ENCODE assay signal across 15 cellular contexts in genomic region chr20:48102076-48102787, GRCh38.
A peak's percentile ranks its signal among the peaks of the same experiment; 100 is the strongest.
DNase-seq lines count a peak whose midpoint lies in the region; ATAC-seq lines count a peak whose summit lies in the region.
"Had no signal": no experiment of that assay in that cellular context is flagged by ENCODE, and none has a peak within 500 bp of the region (broad histone marks: within the 10 kb centered on the region; RNA-seq: fewer than 3 reads in every experiment).

No MANE protein-coding gene starts in this region.

- peak; percentile 85 for ATAC-seq in left lobe of liver
- ATAC-seq: A549 had no signal

- peak; percentile 47 for DNase-seq in activated effector memory CD4-positive, alpha-beta T cell treated with anti-CD3 and anti-CD28 coated beads, Interleukin-2, amount 50 U/mL, for 16 hours
- no peak for DNase-seq in activated effector memory CD4-positive, alpha-beta T cell treated with Interleukin-2 at 50 U/mL for 16 hours
- DNase-seq in NCI-H446 (lab: John Stamatoyannopoulos, UW) (peak; percentile 77), left lobe of liver (ENCODE audit: low spot score) (peak; percentile 67), amygdala (lab: John Stamatoyannopoulos, UW) (no peak), activated gamma-delta T cell treated with Interleukin-2 at 50 U/mL for 16 hours (no peak)
- DNase-seq in activated T-cell treated with anti-CD3 and anti-CD28 coated beads, Interleukin-2, amount 50 U/mL, for 48 hours: no peak
- DNase-seq: MG63, NCI-H1048, NCI-H146, NCI-H2029 treated with DMSO at 0.1 percent for 48 hours, NCI-H226, NCI-H774, Right ventricle myocardium superior had no signal

Comparison
In these comparisons a context has a peak if more than half of its experiments do, and no peak if none do; other contexts are left out.
1. DNase-seq: peak in activated effector memory CD4-positive, alpha-beta T cell treated with anti-CD3 and anti-CD28 coated beads, Interleukin-2, amount 50 U/mL, for 16 hours (single experiment), NCI-H446 (2 of 2) and left lobe of liver (single experiment); none in activated effector memory CD4-positive, alpha-beta T cell treated with Interleukin-2 at 50 U/mL for 16 hours (single experiment), activated T-cell treated with anti-CD3 and anti-CD28 coated beads, Interleukin-2, amount 50 U/mL, for 48 hours (0 of 2), amygdala (0 of 56) and activated gamma-delta T cell treated with Interleukin-2 at 50 U/mL for 16 hours (single experiment).